9 cellular contexts compared by ENCODE assay signal in genomic region chr21:14384453-14384852, GRCh38. TPM values are rescaled to one million over a fixed set of nuclear protein-coding genes. Genes with fewer than 3 reads are reported as not detected.
DNase-seq lines count a peak whose midpoint lies in the region; ATAC-seq and TF ChIP-seq lines count a peak whose summit lies in the region.
"Had no signal": no experiment of that assay in that cellular context is flagged by ENCODE, and none has a peak within 500 bp of the region (broad histone marks: within the 10 kb centered on the region; RNA-seq: fewer than 3 reads in every experiment).

No MANE protein-coding gene starts in this region.

- peaks cover 21% of the 10 kb centered on the region for H3K4me1 Mint-ChIP-seq in dendritic cell treated with granulocyte-macrophage colony-stimulating factor and Interleukin-4, amounts not matched to agents 40 ng/mL and 50 ng/mL, for 4 days (ENCODE audit: low read depth)

- 90 to 96% (median 92%) methylated on average over 2 of the region's 2 CpGs for WGBS in psoas muscle, 3 donors

- no peaks in the 10 kb centered on the region for H3K9me3 Mint-ChIP-seq in dendritic cell treated with granulocyte-macrophage colony-stimulating factor and Interleukin-4, amounts not matched to agents 40 ng/mL and 50 ng/mL, for 4 days

- peak overlapping the region; percentile 97 for H2AFZ ChIP-seq in MM.1S (ENCODE audit: low read length)

- intact Hi-C loops in dendritic cell treated with granulocyte-macrophage colony-stimulating factor and Interleukin-4, amounts not matched to agents 40 ng/mL and 50 ng/mL, for 4 days (cut with micrococcal nuclease): loop anchor here (10.0 kb wide), 2 partner anchors 1350 to 1810 kb away; no protein-coding TSS in a partner anchor
- intact Hi-C loops in psoas muscle (cut with DNase I): loop anchor here in 1 of 2 donors (5.0 kb wide), 1 partner anchor 127 kb away; no protein-coding TSS in a partner anchor

- H3K36me3 ChIP-seq in DOHH2 (ENCODE audit: control insufficient read depth, low read length) (peaks cover 10% of the 10 kb centered on the region), MM.1S (replicated peaks; ENCODE audit: insufficient read depth, low read length) (no peaks in the 10 kb centered on the region), psoas muscle (ENCODE audit: insufficient read depth in 1 of 2, low read depth in 1 of 2) (peaks cover 0 to 5% of the 10 kb centered on the region in 2 donors)

- H3K27me3 Mint-ChIP-seq in dendritic cell treated with granulocyte-macrophage colony-stimulating factor and Interleukin-4, amounts not matched to agents 40 ng/mL and 50 ng/mL, for 4 days: no peaks in the 10 kb centered on the region

- peak overlapping the region; percentile 97 for H3K27ac Mint-ChIP-seq in dendritic cell treated with granulocyte-macrophage colony-stimulating factor and Interleukin-4, amounts not matched to agents 40 ng/mL and 50 ng/mL, for 4 days

- H3K79me2 ChIP-seq in DOHH2 (ENCODE audit: control insufficient read depth, low read length): peaks cover 34% of the 10 kb centered on the region
- peaks cover 35% of the 10 kb centered on the region for H3K79me2 ChIP-seq in MM.1S (ENCODE audit: low read length)

- no peak for ATAC-seq in psoas muscle
- ATAC-seq in HG03520 (IDR thresholded peaks at IDR 0.05; ENCODE audit: unreplicated experiment): no peak
- ATAC-seq in GM21367 (IDR thresholded peaks at IDR 0.05; ENCODE audit: unreplicated experiment): no peak
- ATAC-seq in GM18517 (IDR thresholded peaks at IDR 0.05; ENCODE audit: unreplicated experiment): no peak

- H3K9me2 ChIP-seq in DOHH2 (replicated peaks; ENCODE audit: control insufficient read depth, low read length) (no peaks in the 10 kb centered on the region; the same call in 1 of the 2 replicates), MM.1S (replicated peaks; ENCODE audit: insufficient read depth, low read length) (no peaks in the 10 kb centered on the region)

- H3K27ac ChIP-seq in DOHH2 (ENCODE audit: low read depth, low read length) (no peak overlapping the region), MM.1S (ENCODE audit: low read length) (peak overlapping the region; percentile 71; the same call in 1 of the 2 replicates), psoas muscle (peak overlapping the region; percentile 83)

- H3K4me2 ChIP-seq in DOHH2 (ENCODE audit: low read length) (peak overlapping the region; percentile 77), MM.1S (ENCODE audit: low read depth, low read length) (peak overlapping the region; percentile 79)

- TF ChIP-seq CTCF in DOHH2 (IDR thresholded peaks at IDR 0.05; ENCODE audit: low read depth, low read length, poor library complexity, severe bottlenecking) (no peak), MM.1S (IDR thresholded peaks at IDR 0.05; ENCODE audit: low read length) (no peak), psoas muscle (IDR thresholded peaks at IDR 0.05) (no peak)

- H3K9ac ChIP-seq in MM.1S (ENCODE audit: low read length): peak overlapping the region; percentile 77; the same call in 1 of the 2 replicates

- no peak overlapping the region for H3K4me3 Mint-ChIP-seq in dendritic cell treated with granulocyte-macrophage colony-stimulating factor and Interleukin-4, amounts not matched to agents 40 ng/mL and 50 ng/mL, for 4 days

- peaks cover 28% of the 10 kb centered on the region for H3K4me1 ChIP-seq in DOHH2 (ENCODE audit: control insufficient read depth, low read length)
- H3K4me1 ChIP-seq in MM.1S (ENCODE audit: low read length): peaks cover 15% of the 10 kb centered on the region
- peaks cover 19% of the 10 kb centered on the region for H3K4me1 ChIP-seq in psoas muscle

- H3K27me3 ChIP-seq in DOHH2 (ENCODE audit: control insufficient read depth, low read length) (no peaks in the 10 kb centered on the region), MM.1S (replicated peaks; ENCODE audit: insufficient read depth, low read length) (no peaks in the 10 kb centered on the region), psoas muscle (ENCODE audit: insufficient read depth in 3 of 3, low read length in 2 of 3) (no peaks in the 10 kb centered on the region)

- DNase-seq in MM.1S (no peak), psoas muscle (no peak), NCI-H2107 treated with DMSO at 0.1 percent for 48 hours (lab: John Stamatoyannopoulos, UW; ENCODE audit: unreplicated experiment) (no peak)
- DNase-seq: NCI-H1436 treated with DMSO at 0.1 percent for 48 hours had no signal

- H3K9me3 ChIP-seq in DOHH2 (ENCODE audit: control insufficient read depth, insufficient read depth, low read length) (no peaks in the 10 kb centered on the region), MM.1S (replicated peaks; ENCODE audit: insufficient read depth, low read length) (no peaks in the 10 kb centered on the region), psoas muscle (no peaks in the 10 kb centered on the region)

- H3K4me3 ChIP-seq in DOHH2 (ENCODE audit: low read length): peak overlapping the region; percentile 84
- peak overlapping the region; percentile 91 for H3K4me3 ChIP-seq in MM.1S (ENCODE audit: low read length)
- peak overlapping the region; percentile 81 for H3K4me3 ChIP-seq in psoas muscle

- H3F3A ChIP-seq in DOHH2 (ENCODE audit: control insufficient read depth, insufficient read depth) (no peaks in the 10 kb centered on the region; the same call in 1 of the 2 replicates), MM.1S (ENCODE audit: insufficient read depth, low read length) (peaks cover 4% of the 10 kb centered on the region; the same call in 1 of the 2 replicates)

- peaks cover 3% of the 10 kb centered on the region; the same call in 1 of the 2 replicates for H4K20me1 ChIP-seq in DOHH2 (ENCODE audit: control insufficient read depth, insufficient read depth, low read depth, low read length)
- no peaks in the 10 kb centered on the region for H4K20me1 ChIP-seq in MM.1S (ENCODE audit: insufficient read depth, low read length)

- H3K36me3 Mint-ChIP-seq in dendritic cell treated with granulocyte-macrophage colony-stimulating factor and Interleukin-4, amounts not matched to agents 40 ng/mL and 50 ng/mL, for 4 days (ENCODE audit: low read depth): peaks cover 23% of the 10 kb centered on the region

RNA-seq across cellular contexts. Expression of gene HSPA13, which starts 1.5 kb away (rescaled TPM):
- total RNA-seq in psoas muscle: 10 to 100 TPM in 2 of 4 donors, 1 to 10 TPM in 2; 6.5 to 11.5 (median 9.3) TPM
- polyA plus RNA-seq in psoas muscle: 10 to 100 TPM in 1 of 3 donors, 1 to 10 TPM in 2; 5.7 to 14.1 (median 7.6) TPM
